Comparison of ENCODE assay signal across 8 cellular contexts in the genomic region with DNA sequence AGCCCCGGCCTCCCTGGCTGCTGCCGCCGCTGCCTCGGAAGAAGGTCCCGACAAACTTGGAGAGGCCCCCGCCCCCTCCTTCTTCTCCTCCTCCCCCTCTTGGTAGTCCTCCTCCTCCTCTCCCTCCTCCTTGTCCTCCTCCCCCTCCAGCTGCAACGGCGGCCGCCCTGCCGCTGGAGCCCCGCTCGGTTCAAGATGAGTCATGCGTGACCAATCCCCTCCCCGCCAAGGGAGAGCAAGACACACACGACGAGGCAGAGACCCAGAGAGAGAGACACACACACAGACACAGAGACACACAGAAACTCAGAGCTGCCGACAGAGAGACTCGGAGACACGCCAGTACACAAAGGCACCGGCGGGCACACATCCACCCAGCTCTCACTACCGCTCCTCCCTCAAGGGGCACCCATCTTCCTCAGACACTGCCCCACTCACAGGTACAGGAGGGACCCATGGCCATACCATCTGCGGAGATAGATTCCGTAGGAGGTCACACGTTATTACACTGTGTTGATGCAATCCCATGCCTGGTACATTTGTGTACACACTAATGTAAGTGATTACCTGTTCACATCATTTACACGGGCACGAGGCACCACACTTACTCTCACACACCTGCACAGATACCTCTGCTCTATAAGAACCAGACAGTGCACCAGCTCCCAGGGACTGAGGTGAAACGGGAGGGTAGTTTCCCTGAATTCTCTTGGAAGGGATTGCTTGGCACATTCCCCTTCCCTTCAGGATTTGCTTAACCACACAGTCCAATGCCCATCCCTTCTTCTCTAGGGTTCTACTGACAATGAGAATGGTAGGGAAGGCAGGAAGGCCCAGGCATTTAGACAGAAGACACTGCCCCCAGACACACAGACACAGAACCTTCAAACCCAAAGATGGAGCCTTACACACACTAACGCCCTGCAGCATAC. TPM values are rescaled to one million over a fixed set of nuclear protein-coding genes. Genes with fewer than 3 reads are reported as not detected.
DNase-seq lines count a peak whose midpoint lies in the region; ATAC-seq and TF ChIP-seq lines count a peak whose summit lies in the region.

LHX6 (minus strand) TSS at position 52 of the 932 bp plus-strand sequence. CDS start 217 bp downstream, outside the sequence.

- no peaks in the 10 kb centered on the region for H3K36me3 Mint-ChIP-seq in activated CD8-positive, alpha-beta memory T cell treated with anti-CD3 and anti-CD28 coated beads, Interleukin-2, amount 10 ng/mL, durations not matched to agents 7 days and 5 days

- H3K27ac ChIP-seq in coronary artery = no peak within 1 kb of the TSS
- H3K27ac ChIP-seq in muscle layer of duodenum (ENCODE audit: low read length) = no peak within 1 kb of the TSS

- DNase-seq in AG10803 (ENCODE audit: low read depth) (peak; percentile 21), LoVo (ENCODE audit: low spot score) (peak; percentile 6), coronary artery (ENCODE audit: low spot score) (no peak), AG08396 (ENCODE audit: low spot score) (no peak), posterior vena cava (ENCODE audit: low spot score) (no peak), GF-D8 (lab: John Stamatoyannopoulos, UW) (no peak)
- DNase-seq in activated CD8-positive, alpha-beta memory T cell treated with anti-CD3 and anti-CD28 coated beads, Interleukin-2, amount 10 ng/mL, durations not matched to agents 7 days and 5 days = no peak

- TF ChIP-seq CTCF in AG10803 (conservative IDR thresholded peaks at IDR 0.05; ENCODE audit: low read length) = no peak
- TF ChIP-seq CTCF in coronary artery (IDR thresholded peaks at IDR 0.05) = no peak

- no peaks in the 10 kb centered on the region for H3K9me3 Mint-ChIP-seq in activated CD8-positive, alpha-beta memory T cell treated with anti-CD3 and anti-CD28 coated beads, Interleukin-2, amount 10 ng/mL, durations not matched to agents 7 days and 5 days (ENCODE audit: low read depth)

- H3K4me3 ChIP-seq in AG10803 (ENCODE audit: low read length) (no peak within 1 kb of the TSS), coronary artery (peak within 1 kb of the TSS; percentile 64), muscle layer of duodenum (ENCODE audit: low read depth in 1 of 2, low read length in 2 of 2) (peak within 1 kb of the TSS; percentile 11 to 61)

- no peaks in the 10 kb centered on the region for H3K36me3 ChIP-seq in muscle layer of duodenum (ENCODE audit: control insufficient read depth in 1 of 2, insufficient read depth in 2 of 2, low read length in 2 of 2)

- peaks cover 5% of the 10 kb centered on the region for H3K4me1 Mint-ChIP-seq in activated CD8-positive, alpha-beta memory T cell treated with anti-CD3 and anti-CD28 coated beads, Interleukin-2, amount 10 ng/mL, durations not matched to agents 7 days and 5 days

- no peak within 1 kb of the TSS for H3K4me3 Mint-ChIP-seq in activated CD8-positive, alpha-beta memory T cell treated with anti-CD3 and anti-CD28 coated beads, Interleukin-2, amount 10 ng/mL, durations not matched to agents 7 days and 5 days

- no peak within 1 kb of the TSS for H3K27ac Mint-ChIP-seq in activated CD8-positive, alpha-beta memory T cell treated with anti-CD3 and anti-CD28 coated beads, Interleukin-2, amount 10 ng/mL, durations not matched to agents 7 days and 5 days

- CTCF ChIA-PET in activated CD8-positive, alpha-beta memory T cell treated with anti-CD3 and anti-CD28 coated beads, Interleukin-2, amount 10 ng/mL, durations not matched to agents 7 days and 5 days (lab: Charles Lee) = no interaction called here

- peaks cover 53% of the 10 kb centered on the region for H3K27me3 ChIP-seq in muscle layer of duodenum (ENCODE audit: low read depth, low read length)

- H3K4me1 ChIP-seq in muscle layer of duodenum (ENCODE audit: control insufficient read depth in 1 of 2, insufficient read depth in 2 of 2, low read length in 2 of 2) = peaks cover 0 to 33% of the 10 kb centered on the region in 2 donors

- ATAC-seq in activated CD8-positive, alpha-beta memory T cell treated with anti-CD3 and anti-CD28 coated beads, Interleukin-2, amount 10 ng/mL, durations not matched to agents 7 days and 5 days = no peak

- peaks cover 54% of the 10 kb centered on the region for H3K27me3 Mint-ChIP-seq in activated CD8-positive, alpha-beta memory T cell treated with anti-CD3 and anti-CD28 coated beads, Interleukin-2, amount 10 ng/mL, durations not matched to agents 7 days and 5 days

- H3K9me3 ChIP-seq in muscle layer of duodenum (ENCODE audit: control insufficient read depth in 1 of 2, low read length in 2 of 2) = no peaks in the 10 kb centered on the region

- intact Hi-C loops in posterior vena cava (cut with DNase I) = no loop called here

RNA-seq across cellular contexts. Expression of gene LHX6, which starts in this region (rescaled TPM):
- total RNA-seq in activated CD8-positive, alpha-beta memory T cell treated with anti-CD3 and anti-CD28 coated beads, Interleukin-2, amount 10 ng/mL, durations not matched to agents 7 days and 5 days = not detected
- total RNA-seq in posterior vena cava = 10 to 100 TPM in 1 of 2 donors, 1 to 10 TPM in 1; 8.3 to 23.6 TPM

Comparison
In these comparisons a context has a peak if more than half of its experiments do, and no peak if none do; other contexts are left out.
1. RNA of gene LHX6 (total RNA-seq): 8.3 to 23.6 TPM in posterior vena cava; not detected in activated CD8-positive, alpha-beta memory T cell treated with anti-CD3 and anti-CD28 coated beads, Interleukin-2, amount 10 ng/mL, durations not matched to agents 7 days and 5 days; every median in the first group is over 4 times any median in the second.
2. DNase-seq: peak in AG10803 (single experiment) and LoVo (single experiment); none in coronary artery (single experiment), activated CD8-positive, alpha-beta memory T cell treated with anti-CD3 and anti-CD28 coated beads, Interleukin-2, amount 10 ng/mL, durations not matched to agents 7 days and 5 days (single experiment), AG08396 (single experiment), posterior vena cava (single experiment) and GF-D8 (single experiment).